ENCODE assay signal across 8 cellular contexts in the genomic region with DNA sequence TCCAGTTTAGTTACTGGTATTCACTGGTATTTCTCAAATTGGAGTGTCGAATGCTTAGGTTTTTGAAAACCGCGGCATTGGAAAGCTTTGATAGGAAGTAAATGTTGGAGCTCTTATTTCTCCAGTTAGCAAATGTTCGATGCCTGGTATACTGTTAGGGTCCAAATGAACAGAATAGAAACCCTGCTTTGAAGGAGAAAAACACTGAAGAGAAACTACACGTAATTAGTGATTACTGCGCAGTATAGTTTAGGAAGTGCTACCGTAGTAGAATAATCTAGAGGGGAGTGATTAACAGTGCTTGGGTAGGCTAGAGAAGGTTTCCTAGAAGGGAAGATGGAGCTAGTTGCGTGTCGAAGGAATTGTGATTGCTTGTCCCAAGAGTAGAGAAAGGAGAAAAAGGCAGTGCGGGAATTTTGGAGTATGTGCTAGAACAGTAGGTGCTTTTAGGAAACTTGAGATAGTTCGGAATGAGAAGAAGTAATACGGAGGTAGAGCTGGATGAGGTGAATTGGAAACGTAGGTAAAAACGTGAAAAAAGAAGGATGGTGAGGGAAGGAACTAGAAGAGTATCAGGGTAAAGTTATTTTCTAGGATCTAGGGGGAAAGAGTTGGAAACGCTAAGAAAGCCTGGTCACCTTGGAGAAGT. TPM values are rescaled to one million over a fixed set of nuclear protein-coding genes. Genes with fewer than 3 reads are reported as not detected.
DNase-seq lines count a peak whose midpoint lies in the region; ATAC-seq, FAIRE-seq and TF ChIP-seq lines count a peak whose summit lies in the region.

No MANE protein-coding gene starts in this region.

- no peaks in the 10 kb centered on the region for H3K36me3 ChIP-seq in right atrium auricular region
- H3K36me3 ChIP-seq in GM12878 (ENCODE audit: control insufficient read depth in 2 of 2, insufficient read depth in 2 of 2, low read length in 1 of 2) = no peaks in the 10 kb centered on the region; a peak in 1 of 4 replicates
- H3K36me3 ChIP-seq in mesodermal cell (ENCODE audit: control insufficient read depth, insufficient read depth, low read length) = peaks cover 11% of the 10 kb centered on the region

- CTCF ChIA-PET in GM12878 (lab: Yijun Ruan, JAX) = interaction anchor here (0.6 to 3.3 kb wide), 20 partner anchors 11 to 725 kb away, joined by 3 to 16 read pairs (median 4); partner anchors contain the start of genes MAML2, SESN3 and SRSF8

- SMC1A ChIA-PET in GM12878 (lab: Charles Lee; ENCODE audit: uncharacterized antibody, unreplicated experiment) = interaction anchor here (0.8 to 5.6 kb wide), 20 partner anchors 8 to 638 kb away, joined by 3 to 37 read pairs (median 5); partner anchors contain the start of genes CCDC82, JRKL and MAML2

- H3K9ac ChIP-seq in GM12878 (ENCODE audit: control insufficient read depth, insufficient read depth, low read length) = peak overlapping the region; percentile 94

- H3K9me3 ChIP-seq in right atrium auricular region (no peaks in the 10 kb centered on the region), GM12878 (replicated peaks; ENCODE audit: control insufficient read depth, insufficient read depth, low read length) (no peaks in the 10 kb centered on the region), mesodermal cell (ENCODE audit: control insufficient read depth, low read length) (no peaks in the 10 kb centered on the region)

- ATAC-seq in Right ventricle myocardium superior (ENCODE audit: poor library complexity) (no peak), GM12878 (no peak), HG03342 (IDR thresholded peaks at IDR 0.05; ENCODE audit: unreplicated experiment) (no peak), GM18502 (IDR thresholded peaks at IDR 0.05; ENCODE audit: poor library complexity, unreplicated experiment) (no peak), GM21528 (IDR thresholded peaks at IDR 0.05; ENCODE audit: low FRiP score, unreplicated experiment) (no peak)

- TF ChIP-seq EP300 in GM12878 (IDR thresholded peaks at IDR 0.05; ENCODE audit: borderline replicate concordance in 1 of 2, control insufficient read depth in 1 of 2, low read depth in 2 of 2, low read length in 2 of 2) = no peak

- in situ Hi-C loops in GM12878 (cut with MboI) = loop anchor here (5.0 kb wide), 1 partner anchor 596 kb away; the partner anchor contains the start of gene CCDC82

- BruUV-seq in GM12878 (replicated peaks; lab: Mats Ljungman, UMichigan) = TSS peak; percentile 60

- H3K27ac ChIP-seq in right atrium auricular region = peak overlapping the region; percentile 99 to 100
- H3K27ac ChIP-seq in GM12878 (ENCODE audit: control insufficient read depth, insufficient read depth) = peak overlapping the region; percentile 90
- peak overlapping the region; percentile 99 for H3K27ac ChIP-seq in mesodermal cell (ENCODE audit: low read depth, low read length, severe bottlenecking)

- peak overlapping the region; percentile 46 for H3K4me2 ChIP-seq in GM12878 (ENCODE audit: control insufficient read depth, insufficient read depth)

- FAIRE-seq in GM12878 (lab: Jason Lieb, UNC) = no peak

- H3K79me2 ChIP-seq in GM12878 (ENCODE audit: control insufficient read depth, insufficient read depth, low read length) = peaks cover 78% of the 10 kb centered on the region

- no peaks in the 10 kb centered on the region for H4K20me1 ChIP-seq in GM12878 (ENCODE audit: control insufficient read depth, insufficient read depth)

- H3K27me3 ChIP-seq in right atrium auricular region (no peaks in the 10 kb centered on the region), GM12878 (replicated peaks in 1 of 2; ENCODE audit: control insufficient read depth in 2 of 2, insufficient read depth in 2 of 2, low read length in 1 of 2) (no peaks in the 10 kb centered on the region)

- RAD21 ChIA-PET in GM12878 (lab: Charles Lee; ENCODE audit: unreplicated experiment) = interaction anchor here (0.7 to 3.1 kb wide), 12 partner anchors 12 to 723 kb away, joined by 3 to 20 read pairs (median 5); partner anchors contain the start of genes CCDC82, JRKL and SESN3

- 15% methylated on average over 15 of the region's 15 CpGs for whole genome bisulfite sequencing in GM12878 (ENCODE audit: insufficient coverage, insufficient replicate concordance, low lambda C conversion rate, missing lambda C conversion rate)
- 13 to 15% methylated on average over 15 of the region's 15 CpGs for WGBS in mesodermal cell (ENCODE audit: insufficient coverage in 2 of 2), 2 experiments

- H3K4me1 ChIP-seq in right atrium auricular region = peaks cover 0 to 22% of the 10 kb centered on the region in 2 donors
- 0 out of 2 replicates have a peak, but pooled peaks cover 3% of the 10 kb centered on the region for H3K4me1 ChIP-seq in GM12878 (ENCODE audit: control insufficient read depth, insufficient read depth, low read length)
- no peaks in the 10 kb centered on the region for H3K4me1 ChIP-seq in mesodermal cell (ENCODE audit: control insufficient read depth, insufficient read depth, low read length, poor library complexity, severe bottlenecking)

- DNase-seq in right atrium auricular region (ENCODE audit: low spot score) (no peak), Right ventricle myocardium superior (no peak), GM12878 (ENCODE audit: low read depth, low spot score) (no peak), H4 (ENCODE audit: low spot score) (no peak)

- TF ChIP-seq RAD21 in GM12878 (IDR thresholded peaks at IDR 0.05; ENCODE audit: insufficient read depth, low read depth, low read length) = no peak

- POLR2A ChIA-PET in GM12878 (lab: Charles Lee) = interaction anchor here (0.6 to 5.5 kb wide), 14 partner anchors 11 to 724 kb away, joined by 3 to 29 read pairs (median 5); partner anchors contain the start of genes CCDC82, JRKL, SESN3 and SRSF8

- peak overlapping the region; percentile 83; the same call in 1 of the 2 replicates for H2AFZ ChIP-seq in GM12878 (ENCODE audit: control insufficient read depth, low read depth, low read length)

- TF ChIP-seq CTCF in right atrium auricular region (IDR thresholded peaks at IDR 0.05) (no peak), GM12878 (IDR thresholded peaks at IDR 0.05 in 2 of 3, conservative IDR thresholded peaks at IDR 0.05 in 1 of 3; ENCODE audit: control insufficient read depth in 2 of 3, extremely low read depth in 1 of 3, insufficient read depth in 1 of 3, low read depth in 3 of 3, low read length in 3 of 3) (no peak)

- H3K4me3 ChIP-seq in right atrium auricular region (peak overlapping the region; percentile 94 to 98), GM12878 (peak overlapping the region; percentile 87), mesodermal cell (ENCODE audit: extremely low read depth, insufficient read depth, low read length, poor library complexity, severe bottlenecking) (peak overlapping the region; percentile 98)

- no peak for TF ChIP-seq POLR2A in GM12878 (IDR thresholded peaks at IDR 0.05; ENCODE audit: low read depth, low read length)

- intact Hi-C loops in Right ventricle myocardium superior (cut with DNase I) (no loop called here), GM12878 (cut with micrococcal nuclease; ENCODE audit: unreplicated experiment) (loop anchor here (5.0 kb wide), 2 partner anchors 131 to 636 kb away; partner anchors contain the start of gene MTMR2)

TF ChIP-seq in GM12878, 131 proteins besides CTCF, POLR2A, EP300 and RAD21 (continues in another document):
- TF ChIP-seq ZNF24 (IDR thresholded peaks at IDR 0.05) (no peak), TARDBP (IDR thresholded peaks at IDR 0.05; ENCODE audit: borderline replicate concordance) (no peak), CREM (IDR thresholded peaks at IDR 0.05; ENCODE audit: low read depth) (no peak)

RNA-seq across cellular contexts. Expression of gene CEP57, which starts 1.2 kb away (rescaled TPM):
- total RNA-seq in right atrium auricular region = 10 to 100 TPM; 16.1 to 20.0 TPM
- 19.2 TPM for total RNA-seq in Right ventricle myocardium superior
- total RNA-seq in GM12878 (2013; cell fraction: nucleolus; rRNA removed) = 223 and 235 TPM in 2 replicates
- total RNA-seq in GM12878 (2014; rRNA removed) = 45.9 and 60.1 TPM in 2 replicates
- 69.5 and 73.4 TPM in 2 replicates for total RNA-seq in GM12878 (2014; rRNA removed; fragmentation: Illumina TruSeq; extraction: Trizol)
- 52.3 and 54.1 TPM in 2 replicates for total RNA-seq in GM12878 (2021)
- 26.0 TPM for polyA plus RNA-seq in GM12878 (2011; ENCODE audit: low read depth)
- 85.4 and 144 TPM in 2 replicates for polyA plus RNA-seq in GM12878 (2011; rRNA removed)
- polyA plus RNA-seq in GM12878 (2011; cell fraction: cytosol; rRNA removed) = 30.5 and 40.4 TPM in 2 replicates
- polyA plus RNA-seq in GM12878 (2011; cell fraction: nucleus; rRNA removed) = 74.9 and 83.5 TPM in 2 replicates
- polyA plus RNA-seq in GM12878 (2012) = 40.4 and 54.5 TPM in 2 replicates
- polyA plus RNA-seq in GM12878 (2014; fragmentation: Illumina TruSeq; extraction: Trizol) = 61.3 and 82.6 TPM in 2 replicates
- polyA plus RNA-seq in GM12878 (2014; fragmentation: Nextera tagmentation; extraction: Ambion mirVana) = 10 to 100 TPM; 19.4 to 25.8 TPM
- polyA plus RNA-seq in GM12878 (2014; rRNA removed) = 34.7 and 43.0 TPM in 2 replicates
- 10 to 100 TPM; 70.4 to 77.0 TPM for polyA plus RNA-seq in GM12878 (2016; fragmentation: Nextera tagmentation; extraction: Ambion mirVana)
- polyA minus RNA-seq in GM12878 (2011; rRNA and poly(A)+ RNA removed) = 43.2 and 68.8 TPM in 2 replicates
- 18.0 and 28.1 TPM in 2 replicates for polyA minus RNA-seq in GM12878 (2011; cell fraction: cytosol; rRNA and poly(A)+ RNA removed)
- polyA minus RNA-seq in GM12878 (2011; cell fraction: nucleus; rRNA and poly(A)+ RNA removed) = 38.1 and 47.7 TPM in 2 replicates
- 56.9 TPM for polyA plus RNA-seq in mesodermal cell (2013, experiment 1 of 2)
- 70.4 TPM for polyA plus RNA-seq in mesodermal cell (2013, experiment 2 of 2)
- total RNA-seq in H4 (2014; rRNA removed; shearing (Covaris generic)) = 28.8 and 36.1 TPM in 2 replicates

RNA-seq across cellular contexts. Expression of gene FAM76B, which starts 1.9 kb away (rescaled TPM):
- total RNA-seq in right atrium auricular region = 1 to 10 TPM; 5.3 to 6.6 TPM
- total RNA-seq in Right ventricle myocardium superior = 4.7 TPM
- 197 and 200 TPM in 2 replicates for total RNA-seq in GM12878 (2013; cell fraction: nucleolus; rRNA removed)
- total RNA-seq in GM12878 (2014; rRNA removed) = 23.2 and 27.8 TPM in 2 replicates
- 43.9 and 46.1 TPM in 2 replicates for total RNA-seq in GM12878 (2014; rRNA removed; fragmentation: Illumina TruSeq; extraction: Trizol)
- 28.5 and 29.1 TPM in 2 replicates for total RNA-seq in GM12878 (2021)
- polyA plus RNA-seq in GM12878 (2011; ENCODE audit: low read depth) = 16.3 TPM
- 56.8 and 101 TPM in 2 replicates for polyA plus RNA-seq in GM12878 (2011; rRNA removed)
- 16.9 TPM in 2 replicates for polyA plus RNA-seq in GM12878 (2011; cell fraction: cytosol; rRNA removed)
- polyA plus RNA-seq in GM12878 (2011; cell fraction: nucleus; rRNA removed) = 88.4 and 119 TPM in 2 replicates
- 26.7 and 28.5 TPM in 2 replicates for polyA plus RNA-seq in GM12878 (2012)
- 32.5 and 47.7 TPM in 2 replicates for polyA plus RNA-seq in GM12878 (2014; fragmentation: Illumina TruSeq; extraction: Trizol)
- 10 to 100 TPM; 13.5 to 16.6 TPM for polyA plus RNA-seq in GM12878 (2014; fragmentation: Nextera tagmentation; extraction: Ambion mirVana)
- 23.4 and 29.7 TPM in 2 replicates for polyA plus RNA-seq in GM12878 (2014; rRNA removed)
- polyA plus RNA-seq in GM12878 (2016; fragmentation: Nextera tagmentation; extraction: Ambion mirVana) = 10 to 100 TPM; 24.9 to 25.5 TPM
- polyA minus RNA-seq in GM12878 (2011; rRNA and poly(A)+ RNA removed) = 23.9 and 33.1 TPM in 2 replicates
- polyA minus RNA-seq in GM12878 (2011; cell fraction: cytosol; rRNA and poly(A)+ RNA removed) = 13.6 and 27.4 TPM in 2 replicates
- 48.4 and 73.5 TPM in 2 replicates for polyA minus RNA-seq in GM12878 (2011; cell fraction: nucleus; rRNA and poly(A)+ RNA removed)
- 31.6 TPM for polyA plus RNA-seq in mesodermal cell (2013, experiment 1 of 2)
- polyA plus RNA-seq in mesodermal cell (2013, experiment 2 of 2) = 34.8 TPM
- total RNA-seq in H4 (2014; rRNA removed; shearing (Covaris generic)) = 5.4 and 11.3 TPM in 2 replicates
